ENCODE assay signal across 22 cellular contexts in the genomic region with DNA sequence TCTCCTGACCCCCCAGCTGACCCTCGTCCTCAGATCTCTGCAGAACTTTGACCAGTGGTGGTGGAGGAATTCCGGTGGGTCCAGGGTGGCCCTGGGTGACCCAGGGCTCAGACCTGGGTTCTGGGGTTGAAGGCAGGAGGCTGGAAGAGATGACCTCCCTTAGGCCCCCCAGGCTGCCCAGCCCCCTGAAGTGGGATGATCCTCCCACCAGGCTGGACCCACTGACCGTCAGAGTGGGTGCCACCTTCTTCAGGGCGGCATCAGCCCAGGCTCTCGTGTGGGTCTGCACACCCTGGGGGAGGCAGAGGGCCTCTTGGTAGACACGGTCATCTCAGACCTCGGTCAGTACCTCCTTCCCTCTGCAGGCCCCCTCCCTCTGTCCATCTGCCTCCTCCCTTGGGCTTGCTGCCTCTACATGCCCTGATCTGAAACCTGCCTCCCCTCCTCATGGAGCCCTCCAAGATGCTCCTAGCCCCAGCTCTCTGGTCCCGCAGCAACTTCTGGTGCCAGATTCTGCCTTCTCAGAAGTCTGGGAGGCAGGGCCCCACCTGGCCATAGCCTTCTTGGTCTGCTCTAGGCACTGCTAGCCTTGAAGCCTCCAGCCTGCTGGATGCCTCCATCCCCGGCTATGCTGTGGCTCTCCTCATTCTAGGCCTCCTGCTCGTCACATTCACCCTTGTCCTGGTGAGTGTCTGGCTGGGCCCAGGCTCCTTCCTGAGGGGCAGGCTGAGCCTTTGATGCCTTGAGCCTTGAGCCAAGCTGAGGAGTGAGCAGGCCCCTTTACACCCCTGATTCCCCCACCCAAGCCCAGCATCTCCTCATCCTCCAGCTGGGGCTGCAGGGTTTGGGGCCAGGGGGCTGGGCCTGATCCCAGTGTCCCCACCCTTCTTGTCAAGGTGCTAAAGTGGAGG.
"Had no signal": no experiment of that assay in that cellular context is flagged by ENCODE, and none has a peak within 500 bp of the region (broad histone marks: within the 10 kb centered on the region; RNA-seq: fewer than 3 reads in every experiment).

No MANE protein-coding gene starts in this region.

- DNase-seq: effector memory CD8-positive, alpha-beta T cell; erythroblast; esophagus squamous epithelium; foreskin melanocyte; glutamatergic neuron; heart right ventricle; hippocampal formation; left cardiac atrium; mammary epithelial cell; natural killer cell; nucleus accumbens; psoas muscle; right cardiac atrium; sigmoid colon; stimulated activated naive CD4-positive, alpha-beta T cell; stimulated activated naive CD8-positive, alpha-beta T cell treated with anti-CD3 and anti-CD28 coated beads, Interleukin-15, amount 100 ng/mL, for 72 hours; transverse colon had no signal

- H3K4me2 ChIP-seq: neural progenitor cell had no signal

- H3K9ac ChIP-seq: neural progenitor cell had no signal

- ATAC-seq: effector memory CD8-positive, alpha-beta T cell; left cardiac atrium; natural killer cell; psoas muscle; right cardiac atrium; stimulated activated naive CD8-positive, alpha-beta T cell treated with anti-CD3 and anti-CD28 coated beads, Interleukin-15, amount 100 ng/mL, for 72 hours had no signal

- H3K27me3 ChIP-seq: esophagus squamous epithelium, heart right ventricle, left lung, neural progenitor cell, sigmoid colon, suprapubic skin, transverse colon, vagina had no signal

- H3K4me3 Mint-ChIP-seq: effector memory CD8-positive, alpha-beta T cell; natural killer cell; neural progenitor cell; stimulated activated naive CD8-positive, alpha-beta T cell treated with anti-CD3 and anti-CD28 coated beads, Interleukin-15, amount 100 ng/mL, for 72 hours had no signal

- H3K4me3 ChIP-seq: coronary artery, esophagus squamous epithelium, heart right ventricle, left lung, neural progenitor cell, psoas muscle, sigmoid colon, suprapubic skin, transverse colon, vagina had no signal

- H3K27ac ChIP-seq: coronary artery, esophagus squamous epithelium, left lung, neural progenitor cell, psoas muscle, sigmoid colon, suprapubic skin, transverse colon, vagina had no signal

- H2AFZ ChIP-seq: neural progenitor cell had no signal

- H3K9me3 Mint-ChIP-seq: effector memory CD8-positive, alpha-beta T cell; natural killer cell; neural progenitor cell; stimulated activated naive CD8-positive, alpha-beta T cell treated with anti-CD3 and anti-CD28 coated beads, Interleukin-15, amount 100 ng/mL, for 72 hours had no signal

- H3K4me1 ChIP-seq: psoas muscle had no signal

- H3K9me3 ChIP-seq: esophagus squamous epithelium, heart right ventricle, left lung, psoas muscle, sigmoid colon, suprapubic skin, transverse colon, vagina had no signal

- H3K27ac Mint-ChIP-seq: effector memory CD8-positive, alpha-beta T cell; natural killer cell; stimulated activated naive CD8-positive, alpha-beta T cell treated with anti-CD3 and anti-CD28 coated beads, Interleukin-15, amount 100 ng/mL, for 72 hours had no signal

- H3K36me3 ChIP-seq: esophagus squamous epithelium, heart right ventricle, left lung, neural progenitor cell, sigmoid colon, suprapubic skin, transverse colon, vagina had no signal

- H3K36me3 Mint-ChIP-seq: natural killer cell, neural progenitor cell had no signal
